ENCODE assay signal across 22 cellular contexts in genomic region chr7:55147101-55147500, GRCh38.
A peak's percentile ranks its signal among the peaks of the same experiment; 100 is the strongest.
DNase-seq lines count a peak whose midpoint lies in the region; ATAC-seq and TF ChIP-seq lines count a peak whose summit lies in the region.
"Had no signal": no experiment of that assay in that cellular context is flagged by ENCODE, and none has a peak within 500 bp of the region (broad histone marks: within the 10 kb centered on the region; RNA-seq: fewer than 3 reads in every experiment).

No MANE protein-coding gene starts in this region.

- H3K9me2 ChIP-seq in MM.1S (replicated peaks; ENCODE audit: insufficient read depth, low read length), result no peaks in the 10 kb centered on the region

- H3K9me3 Mint-ChIP-seq in MCF 10A (ENCODE audit: unreplicated experiment), result no peaks in the 10 kb centered on the region
- H3K9me3 Mint-ChIP-seq: CD4-positive, alpha-beta T cell; GM23338; HFFc6 had no signal

- H3K27me3 Mint-ChIP-seq in MCF 10A (ENCODE audit: insufficient read depth, unreplicated experiment), result no peaks in the 10 kb centered on the region

- peak overlapping the region; percentile 43 for H4K8ac ChIP-seq in mesenchymal stem cell (ENCODE audit: low read length)

- ATAC-seq in sciatic nerve (peak; percentile 4), upper lobe of right lung (peak; percentile 27), HG03097 (IDR thresholded peaks at IDR 0.05; ENCODE audit: low FRiP score, unreplicated experiment) (no peak)
- ATAC-seq: GM12878, GM23338 had no signal

- H3K36me3 ChIP-seq in breast epithelium, result peaks cover 6% of the 10 kb centered on the region
- peaks cover 31 to 94% of the 10 kb centered on the region in 2 experiments for H3K36me3 ChIP-seq in mesenchymal stem cell (ENCODE audit: control insufficient read depth in 1 of 2, insufficient read depth in 2 of 2, low read depth in 1 of 2, low read length in 2 of 2)
- peaks cover 42% of the 10 kb centered on the region for H3K36me3 ChIP-seq in upper lobe of right lung
- no peaks in the 10 kb centered on the region for H3K36me3 ChIP-seq in MM.1S (replicated peaks; ENCODE audit: insufficient read depth, low read length)
- H3K36me3 ChIP-seq: BLaER1 treated with 17β-estradiol and CSF1 and Interleukin-3, amounts not matched to agents 10 nM and 100 nM; HAP-1 had no signal

- no peaks in the 10 kb centered on the region for H3K9me3 ChIP-seq in breast epithelium
- no peaks in the 10 kb centered on the region for H3K9me3 ChIP-seq in mesenchymal stem cell (ENCODE audit: control insufficient read depth, low read length)
- no peaks in the 10 kb centered on the region for H3K9me3 ChIP-seq in upper lobe of right lung
- no peaks in the 10 kb centered on the region for H3K9me3 ChIP-seq in MM.1S (replicated peaks; ENCODE audit: insufficient read depth, low read length)
- H3K9me3 ChIP-seq: BE2C, HAP-1 had no signal

- DNase-seq in MCF 10A (ENCODE audit: unreplicated experiment) (no peak), breast epithelium (ENCODE audit: low spot score in 2 of 2) (no peak), mesenchymal stem cell (no peak), sciatic nerve (ENCODE audit: low spot score) (no peak), upper lobe of right lung (no peak), MM.1S (no peak), SW480 (ENCODE audit: low spot score) (no peak)
- DNase-seq: BE2C; CD4-positive, alpha-beta T cell; CD8-positive, alpha-beta memory T cell; DMS 273 treated with DMSO at 0.1 percent for 48 hours; DMS79; EL; GDM1; HFFc6 had no signal

- H3K14ac ChIP-seq in mesenchymal stem cell (ENCODE audit: low read length in 2 of 2), result no peak overlapping the region

- H3K4ac ChIP-seq in mesenchymal stem cell (ENCODE audit: low read depth in 1 of 2, low read length in 2 of 2), result no peak overlapping the region

- intact Hi-C loops in MCF 10A (cut with micrococcal nuclease) (no loop called here), breast epithelium (cut with DNase I; ENCODE audit: low total_unique reads) (no loop called here), sciatic nerve (cut with DNase I) (no loop called here), upper lobe of right lung (cut with DNase I) (no loop called here)

- no peak overlapping the region for H3K4me3 Mint-ChIP-seq in MCF 10A (ENCODE audit: unreplicated experiment)
- H3K4me3 Mint-ChIP-seq: CD14-positive monocyte; CD4-positive, alpha-beta T cell; CD8-positive, alpha-beta memory T cell; GM23338; HFFc6 had no signal

- H2BK5ac ChIP-seq in mesenchymal stem cell (ENCODE audit: low read depth, low read length, poor library complexity, severe bottlenecking), result peak overlapping the region; percentile 20

- H2BK15ac ChIP-seq in mesenchymal stem cell (ENCODE audit: low read depth, poor library complexity, severe bottlenecking), result no peak overlapping the region

- POLR2A ChIA-PET in MCF 10A (lab: Yijun Ruan, JAX), result interaction anchor here (0.6 to 2.4 kb wide), 4 partner anchors 25 to 903 kb away, joined by 3 to 7 read pairs (median 4); no protein-coding TSS in a partner anchor

- H3K4me2 ChIP-seq in mesenchymal stem cell (ENCODE audit: low read length, poor library complexity, severe bottlenecking) (no peak overlapping the region), MM.1S (ENCODE audit: low read depth, low read length) (no peak overlapping the region)
- H3K4me2 ChIP-seq: GM23338 had no signal

- CTCF ChIA-PET in MCF 10A (lab: Yijun Ruan, JAX), result interaction anchor here (1.0 to 4.4 kb wide), 2 partner anchors 121 to 373 kb away, joined by 6 to 21 read pairs; no protein-coding TSS in a partner anchor

- TF ChIP-seq CTCF in MCF 10A (IDR thresholded peaks at IDR 0.05; ENCODE audit: unreplicated experiment), result no peak
- TF ChIP-seq CTCF in breast epithelium (IDR thresholded peaks at IDR 0.05), result no peak
- no peak for TF ChIP-seq CTCF in upper lobe of right lung (IDR thresholded peaks at IDR 0.05)
- no peak for TF ChIP-seq CTCF in MM.1S (IDR thresholded peaks at IDR 0.05; ENCODE audit: low read length)

- no peaks in the 10 kb centered on the region for H3K79me2 ChIP-seq in MM.1S (ENCODE audit: low read length)

- no peaks in the 10 kb centered on the region for H3F3A ChIP-seq in MM.1S (ENCODE audit: insufficient read depth, low read length)

- H3K18ac ChIP-seq in mesenchymal stem cell (ENCODE audit: low read depth in 1 of 2, low read length in 2 of 2), result no peak overlapping the region

- H2BK12ac ChIP-seq in mesenchymal stem cell (ENCODE audit: low read length in 2 of 2), result no peak overlapping the region

- peaks cover 17% of the 10 kb centered on the region for H3K79me1 ChIP-seq in mesenchymal stem cell (replicated peaks; ENCODE audit: low read length, poor library complexity, severe bottlenecking)

- H3K23ac ChIP-seq in mesenchymal stem cell (ENCODE audit: low read length in 2 of 2), result no peak overlapping the region

- no peak for TF ChIP-seq POLR2A in breast epithelium (IDR thresholded peaks at IDR 0.05)

- no TSS peak for BruUV-seq in MCF 10A (replicated peaks; lab: Mats Ljungman, UMichigan)

- WGBS in mesenchymal stem cell, result 98% methylated on average over 8 of the region's 8 CpGs

- no peak overlapping the region for H2AK5ac ChIP-seq in mesenchymal stem cell (ENCODE audit: low read length, severe bottlenecking)

- H3K27ac ChIP-seq in breast epithelium (no peak overlapping the region), mesenchymal stem cell (ENCODE audit: low read length, poor library complexity, severe bottlenecking) (no peak overlapping the region), upper lobe of right lung (no peak overlapping the region), MM.1S (ENCODE audit: low read length) (no peak overlapping the region)
- H3K27ac ChIP-seq: 22Rv1; BLaER1 treated with 17β-estradiol and CSF1 and Interleukin-3, amounts not matched to agents 10 nM and 100 nM had no signal

- H3K4me1 ChIP-seq in breast epithelium (no peaks in the 10 kb centered on the region), mesenchymal stem cell (ENCODE audit: control insufficient read depth, insufficient read depth, low read depth, low read length) (peaks cover 20% of the 10 kb centered on the region), upper lobe of right lung (no peaks in the 10 kb centered on the region), MM.1S (ENCODE audit: low read length) (no peaks in the 10 kb centered on the region)
- H3K4me1 ChIP-seq: HAP-1 had no signal

- peak overlapping the region; percentile 5 for H3K27ac Mint-ChIP-seq in MCF 10A (ENCODE audit: low read depth, unreplicated experiment)
- H3K27ac Mint-ChIP-seq: CD14-positive monocyte; CD4-positive, alpha-beta T cell; CD8-positive, alpha-beta memory T cell; GM23338 had no signal

- H4K91ac ChIP-seq in mesenchymal stem cell (ENCODE audit: low read length), result peak overlapping the region; percentile 21

- no peak overlapping the region for H3K4me3 ChIP-seq in breast epithelium
- H3K4me3 ChIP-seq in mesenchymal stem cell (ENCODE audit: insufficient read depth in 1 of 2, low read depth in 1 of 2, low read length in 2 of 2), result no peak overlapping the region
- H3K4me3 ChIP-seq in upper lobe of right lung, result no peak overlapping the region
- H3K4me3 ChIP-seq in MM.1S (ENCODE audit: low read length), result no peak overlapping the region
- H3K4me3 ChIP-seq: BLaER1 treated with 17β-estradiol and CSF1 and Interleukin-3, amounts not matched to agents 10 nM and 100 nM; GM12878; GM23338; HAP-1 had no signal

- peaks cover 7% of the 10 kb centered on the region for H3K4me1 Mint-ChIP-seq in MCF 10A (ENCODE audit: insufficient read depth, unreplicated experiment)
- H3K4me1 Mint-ChIP-seq: CD14-positive monocyte; CD8-positive, alpha-beta memory T cell had no signal

- H3K9ac ChIP-seq in mesenchymal stem cell (ENCODE audit: low read length) (no peak overlapping the region), MM.1S (ENCODE audit: low read length) (no peak overlapping the region)
- H3K9ac ChIP-seq: BLaER1 treated with 17β-estradiol and CSF1 and Interleukin-3, amounts not matched to agents 10 nM and 100 nM had no signal

- H2AFZ ChIP-seq in mesenchymal stem cell (ENCODE audit: low read depth, low read length) (no peak overlapping the region), MM.1S (ENCODE audit: low read length) (no peak overlapping the region)
- H2AFZ ChIP-seq: GM23338 had no signal

- H2BK120ac ChIP-seq in mesenchymal stem cell (ENCODE audit: low read depth, low read length), result no peak overlapping the region

- no peaks in the 10 kb centered on the region for H3K27me3 ChIP-seq in breast epithelium
- H3K27me3 ChIP-seq in mesenchymal stem cell (ENCODE audit: control insufficient read depth in 1 of 2, insufficient read depth in 1 of 2, low read length in 2 of 2), result no peaks in the 10 kb centered on the region
- no peaks in the 10 kb centered on the region for H3K27me3 ChIP-seq in upper lobe of right lung
- H3K27me3 ChIP-seq in MM.1S (replicated peaks; ENCODE audit: insufficient read depth, low read length), result no peaks in the 10 kb centered on the region
- H3K27me3 ChIP-seq: BE2C had no signal

- H3K36me3 Mint-ChIP-seq in MCF 10A (ENCODE audit: insufficient read depth, unreplicated experiment), result peaks cover 98% of the 10 kb centered on the region
- H3K36me3 Mint-ChIP-seq: CD14-positive monocyte; CD8-positive, alpha-beta memory T cell had no signal

- H4K20me1 ChIP-seq in MM.1S (ENCODE audit: insufficient read depth, low read length), result no peaks in the 10 kb centered on the region
- H4K20me1 ChIP-seq: BLaER1 treated with 17β-estradiol and CSF1 and Interleukin-3, amounts not matched to agents 10 nM and 100 nM had no signal
